1 cellular context compared by ENCODE assay signal in the genomic region with DNA sequence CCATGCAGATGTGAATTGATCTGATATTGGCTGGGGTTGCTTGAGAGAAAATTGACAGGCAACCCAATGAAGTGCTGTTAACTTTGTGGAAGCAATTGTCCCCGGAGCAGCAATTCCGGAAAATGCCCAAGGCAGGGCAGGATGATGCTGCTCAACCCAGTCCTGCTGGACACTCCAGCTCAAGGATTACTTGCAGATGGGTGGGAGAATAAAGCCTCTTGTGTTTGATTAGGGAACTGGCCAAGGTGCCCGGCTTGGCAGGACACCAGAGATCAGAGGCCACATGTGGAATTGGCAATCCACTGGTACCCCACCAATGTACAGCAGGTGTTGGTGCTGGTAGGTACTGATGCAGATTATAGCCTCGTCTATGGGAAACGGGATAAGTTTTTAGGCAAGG.
TF ChIP-seq lines count a peak whose summit lies in the region.

No MANE protein-coding gene starts in this region.

TF ChIP-seq in SK-N-SH, 30 proteins besides CTCF, POLR2A, EP300 and RAD21:
- TF ChIP-seq, protein P1, sequence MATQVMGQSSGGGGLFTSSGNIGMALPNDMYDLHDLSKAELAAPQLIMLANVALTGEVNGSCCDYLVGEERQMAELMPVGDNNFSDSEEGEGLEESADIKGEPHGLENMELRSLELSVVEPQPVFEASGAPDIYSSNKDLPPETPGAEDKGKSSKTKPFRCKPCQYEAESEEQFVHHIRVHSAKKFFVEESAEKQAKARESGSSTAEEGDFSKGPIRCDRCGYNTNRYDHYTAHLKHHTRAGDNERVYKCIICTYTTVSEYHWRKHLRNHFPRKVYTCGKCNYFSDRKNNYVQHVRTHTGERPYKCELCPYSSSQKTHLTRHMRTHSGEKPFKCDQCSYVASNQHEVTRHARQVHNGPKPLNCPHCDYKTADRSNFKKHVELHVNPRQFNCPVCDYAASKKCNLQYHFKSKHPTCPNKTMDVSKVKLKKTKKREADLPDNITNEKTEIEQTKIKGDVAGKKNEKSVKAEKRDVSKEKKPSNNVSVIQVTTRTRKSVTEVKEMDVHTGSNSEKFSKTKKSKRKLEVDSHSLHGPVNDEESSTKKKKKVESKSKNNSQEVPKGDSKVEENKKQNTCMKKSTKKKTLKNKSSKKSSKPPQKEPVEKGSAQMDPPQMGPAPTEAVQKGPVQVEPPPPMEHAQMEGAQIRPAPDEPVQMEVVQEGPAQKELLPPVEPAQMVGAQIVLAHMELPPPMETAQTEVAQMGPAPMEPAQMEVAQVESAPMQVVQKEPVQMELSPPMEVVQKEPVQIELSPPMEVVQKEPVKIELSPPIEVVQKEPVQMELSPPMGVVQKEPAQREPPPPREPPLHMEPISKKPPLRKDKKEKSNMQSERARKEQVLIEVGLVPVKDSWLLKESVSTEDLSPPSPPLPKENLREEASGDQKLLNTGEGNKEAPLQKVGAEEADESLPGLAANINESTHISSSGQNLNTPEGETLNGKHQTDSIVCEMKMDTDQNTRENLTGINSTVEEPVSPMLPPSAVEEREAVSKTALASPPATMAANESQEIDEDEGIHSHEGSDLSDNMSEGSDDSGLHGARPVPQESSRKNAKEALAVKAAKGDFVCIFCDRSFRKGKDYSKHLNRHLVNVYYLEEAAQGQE (IDR thresholded peaks at IDR 0.05; ENCODE audit: low read depth, low read length): 0 out of 2 replicates have a peak, but pooled peaks have one; percentile 15
- TF ChIP-seq RFX5 (IDR thresholded peaks at IDR 0.05; ENCODE audit: low read length): no peak
